In the genomic region with DNA sequence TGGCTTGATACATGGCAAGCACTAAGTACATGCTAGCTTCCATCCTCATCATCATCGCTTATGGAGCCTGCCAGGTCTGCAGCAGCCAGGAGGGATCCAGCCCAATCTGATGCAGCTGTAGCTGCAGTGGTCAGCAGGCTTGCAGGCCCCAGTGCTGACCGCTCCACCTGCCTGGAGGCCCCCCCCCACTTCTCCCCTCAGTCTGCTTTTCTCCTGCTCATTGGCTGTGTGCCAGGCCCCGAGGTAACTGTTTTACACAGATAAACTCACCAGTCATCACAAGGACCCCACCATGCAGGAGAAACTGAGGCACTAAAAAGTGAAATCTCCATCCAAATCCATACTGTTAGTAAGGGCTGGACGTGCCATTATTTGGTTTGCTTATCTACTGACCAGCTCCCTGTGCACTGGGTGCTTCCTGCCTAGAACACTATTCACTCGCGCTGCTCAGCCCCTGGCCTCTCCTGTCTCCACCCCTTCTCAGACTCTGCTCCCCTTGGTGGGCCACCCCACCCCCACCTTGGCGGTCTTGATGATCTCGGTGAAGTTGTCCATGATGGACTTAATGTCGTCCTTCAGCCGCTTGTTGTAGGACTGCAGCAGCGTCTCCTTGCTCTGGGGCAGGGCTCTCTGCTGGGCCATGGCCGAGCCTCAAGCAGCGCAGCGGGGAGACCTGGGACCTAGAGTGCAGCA, we compare ENCODE assay signal across 9 cellular contexts. TPM values are rescaled to one million over a fixed set of nuclear protein-coding genes. Genes with fewer than 3 reads are reported as not detected.
A peak's percentile ranks its signal among the peaks of the same experiment; 100 is the strongest.
DNase-seq lines count a peak whose midpoint lies in the region; ATAC-seq and TF ChIP-seq lines count a peak whose summit lies in the region.
"Had no signal": no experiment of that assay in that cellular context is flagged by ENCODE, and none has a peak within 500 bp of the region (broad histone marks: within the 10 kb centered on the region; RNA-seq: fewer than 3 reads in every experiment).

No MANE protein-coding gene starts in this region.

- H3K36me3 ChIP-seq in ACC112 (ENCODE audit: insufficient read depth, low read length) (peaks cover 37% of the 10 kb centered on the region), mucosa of stomach (ENCODE audit: control insufficient read depth, insufficient read depth, low read length) (peaks cover 25% of the 10 kb centered on the region)

- peaks cover 46% of the 10 kb centered on the region for H3K36me3 Mint-ChIP-seq in brain

- no peak overlapping the region for H2AFZ ChIP-seq in ACC112 (ENCODE audit: low read length, unreplicated experiment)

- H3K9me3 ChIP-seq in mucosa of stomach (ENCODE audit: control insufficient read depth, low read length), result no peaks in the 10 kb centered on the region

- H3K4me3 Mint-ChIP-seq in brain, result peak overlapping the region; percentile 95 to 99 (median 98)

- H3K27me3 ChIP-seq in ACC112 (ENCODE audit: insufficient read depth, low read length) (no peaks in the 10 kb centered on the region), HL-60 (ENCODE audit: insufficient read depth, poor library complexity, severe bottlenecking) (no peaks in the 10 kb centered on the region), mucosa of stomach (ENCODE audit: control insufficient read depth, insufficient read depth, low read length) (no peaks in the 10 kb centered on the region)

- peak overlapping the region; percentile 99 for H3K4me3 ChIP-seq in ACC112 (ENCODE audit: low read depth, low read length)
- H3K4me3 ChIP-seq in HL-60 (replicated peaks; ENCODE audit: insufficient read depth, low read length), result peak overlapping the region; percentile 81
- H3K4me3 ChIP-seq in mucosa of stomach (ENCODE audit: low read length), result peak overlapping the region; percentile 28

- peaks cover 0 to 4% (median 0%) of the 10 kb centered on the region in 5 experiments for H3K9me3 Mint-ChIP-seq in brain

- ATAC-seq in HG02870 (IDR thresholded peaks at IDR 0.05; ENCODE audit: unreplicated experiment), result no peak
- no peak for ATAC-seq in HG02885 (IDR thresholded peaks at IDR 0.05; ENCODE audit: poor library complexity, unreplicated experiment)

- peak overlapping the region; percentile 66 for H3K9ac ChIP-seq in mucosa of stomach (ENCODE audit: low read length)

- H3K27ac ChIP-seq in ACC112 (ENCODE audit: low read depth, low read length), result no peak overlapping the region
- no peak overlapping the region for H3K27ac ChIP-seq in HL-60 (replicated peaks)

- H3K4me1 Mint-ChIP-seq in brain, result peaks cover 38% of the 10 kb centered on the region

- peak overlapping the region in 4 of 5 experiments; percentile 82 to 96 (median 90) for H3K27ac Mint-ChIP-seq in brain

- no peak for TF ChIP-seq CTCF in HL-60 (IDR thresholded peaks at IDR 0.05; ENCODE audit: insufficient read depth, low read length)
- TF ChIP-seq CTCF in brain (conservative IDR thresholded peaks at IDR 0.05), result no peak

- peaks cover 14% of the 10 kb centered on the region for H3K27me3 Mint-ChIP-seq in brain

- peaks cover 49% of the 10 kb centered on the region for H3K79me2 ChIP-seq in ACC112 (ENCODE audit: control insufficient read depth, insufficient read depth, low read length, unreplicated experiment)

- DNase-seq in HL-60 (ENCODE audit: low read depth in 1 of 2, low spot score in 1 of 2) (no peak), NCI-H1436 treated with DMSO at 0.1 percent for 48 hours (lab: John Stamatoyannopoulos, UW) (no peak), NOMO-1 (lab: John Stamatoyannopoulos, UW; ENCODE audit: unreplicated experiment in 2 of 2) (no peak)
- DNase-seq: activated CD4-positive, CD25-positive, alpha-beta regulatory T cell treated with anti-CD3 and anti-CD28 coated beads, Interleukin-2, amount 50 U/mL, for 72 hours had no signal

- H3K4me1 ChIP-seq in ACC112 (ENCODE audit: control insufficient read depth, insufficient read depth, low read length, unreplicated experiment) (peaks cover 28% of the 10 kb centered on the region), mucosa of stomach (ENCODE audit: control insufficient read depth, insufficient read depth, low read length) (peaks cover 24% of the 10 kb centered on the region)

RNA-seq across cellular contexts. Expression of a gene that starts 1.8 kb away (rescaled TPM):
- polyA plus RNA-seq in brain (ENCODE audit: insufficient read depth, low read depth, low replicate concordance), result 37.7 TPM

RNA-seq across cellular contexts. Expression of a gene that starts 1.9 kb away (rescaled TPM):
- polyA plus RNA-seq in brain (ENCODE audit: insufficient read depth, low read depth, low replicate concordance), result 5,503 TPM

RNA-seq across cellular contexts. Expression of a gene that starts 10.1 kb away (rescaled TPM):
- polyA plus RNA-seq in brain (ENCODE audit: insufficient read depth, low read depth, low replicate concordance), result 104 TPM

RNA-seq across cellular contexts. Expression of a gene that starts 10.2 kb away (rescaled TPM):
- polyA plus RNA-seq in brain (ENCODE audit: insufficient read depth, low read depth, low replicate concordance), result 24.4 TPM

RNA-seq across cellular contexts. Expression of a gene that starts 10.2 kb away (rescaled TPM):
- polyA plus RNA-seq in brain (ENCODE audit: insufficient read depth, low read depth, low replicate concordance), result 75.0 TPM

Comparison
In these comparisons a context has a peak if more than half of its experiments do, and no peak if none do; other contexts are left out.
1. H3K4me3 ChIP-seq: peak in every context shown above with its lines; median percentile 99 in ACC112; 81 in HL-60; 28 in mucosa of stomach.